31 cellular contexts compared by ENCODE assay signal in genomic region chr10:83078645-83079044, GRCh38.
"Had no signal": no experiment of that assay in that cellular context is flagged by ENCODE, and none has a peak within 500 bp of the region (broad histone marks: within the 10 kb centered on the region; RNA-seq: fewer than 3 reads in every experiment).

No MANE protein-coding gene starts in this region.

- H3K27me3 Mint-ChIP-seq: activated B cell treated with CpG ODN at 0.5 μM for 24 hours; activated CD4-positive, alpha-beta T cell treated with anti-CD3 and anti-CD28 coated beads for 36 hours; activated naive CD8-positive, alpha-beta T cell; effector memory CD8-positive, alpha-beta T cell; naive thymus-derived CD8-positive, alpha-beta T cell; type B pancreatic cell had no signal

- H3K36me3 ChIP-seq: adrenal gland, ascending aorta, brain microvascular endothelial cell, gastroesophageal sphincter, heart left ventricle, neutrophil, pancreas, right atrium auricular region, spleen had no signal

- H3K9me3 ChIP-seq: adrenal gland, ascending aorta, gastroesophageal sphincter, heart left ventricle, neutrophil, pancreas, psoas muscle, right atrium auricular region, testis had no signal

- ATAC-seq: activated CD4-positive, alpha-beta T cell treated with anti-CD3 and anti-CD28 coated beads for 36 hours; activated T-cell treated with anti-CD3 and anti-CD28 coated beads, Interleukin-2, amount 50 U/mL, for 4 hours; effector memory CD8-positive, alpha-beta T cell; gastroesophageal sphincter; heart left ventricle; left lobe of liver; naive thymus-derived CD8-positive, alpha-beta T cell; pancreas; psoas muscle had no signal

- H3K4me1 Mint-ChIP-seq: activated B cell treated with CpG ODN at 0.5 μM for 24 hours; activated CD4-positive, alpha-beta T cell treated with anti-CD3 and anti-CD28 coated beads for 36 hours; immature natural killer cell; naive thymus-derived CD8-positive, alpha-beta T cell had no signal

- DNase-seq: activated B cell treated with CpG ODN at 0.5 μM for 24 hours; activated CD4-positive, alpha-beta T cell treated with anti-CD3 and anti-CD28 coated beads for 36 hours; activated CD4-positive, alpha-beta T cell treated with anti-CD3 and anti-CD28 coated beads, Interleukin-2, amount 50 U/mL, for 4 hours; activated CD8-positive, alpha-beta memory T cell treated with anti-CD3 and anti-CD28 coated beads, Interleukin-2, amount 50 U/mL, for 48 hours; activated naive CD4-positive, alpha-beta T cell; activated T-cell treated with anti-CD3 and anti-CD28 coated beads, Interleukin-2, amount 50 U/mL, for 4 hours; adrenal gland; brain microvascular endothelial cell; central memory CD4-positive, alpha-beta T cell; effector memory CD8-positive, alpha-beta T cell; heart left ventricle; immature natural killer cell; naive thymus-derived CD8-positive, alpha-beta T cell; pancreas; psoas muscle; spleen; stimulated activated CD4-positive, alpha-beta T cell treated with anti-CD3 and anti-CD28 coated beads, Interleukin-4, amount 100 ng/mL, for 1 hour; stimulated activated naive CD4-positive, alpha-beta T cell; T-helper 9 cell; testis had no signal

- H3K27me3 ChIP-seq: adrenal gland, ascending aorta, brain microvascular endothelial cell, gastroesophageal sphincter, heart left ventricle, neutrophil, pancreas, right atrium auricular region, spleen, testis had no signal

- H3K27ac Mint-ChIP-seq: activated B cell treated with CpG ODN at 0.5 μM for 24 hours; activated CD4-positive, alpha-beta T cell treated with anti-CD3 and anti-CD28 coated beads for 36 hours; activated naive CD8-positive, alpha-beta T cell; activated T-helper 2 cell treated with anti-CD3 and anti-CD28 coated beads, Interferon-gamma antibody, Interleukin-2, Interleukin-4, amounts not matched to agents 10 μg/mL and 5 μg/mL and 100 μg/mL, durations not matched to agents 14 hours and 24 hours and 36 hours; effector memory CD8-positive, alpha-beta T cell; immature natural killer cell; mesothelial cell of epicardium; naive thymus-derived CD8-positive, alpha-beta T cell; type B pancreatic cell had no signal

- H3K4me1 ChIP-seq: adrenal gland, ascending aorta, gastroesophageal sphincter, pancreas, psoas muscle, right atrium auricular region, spleen had no signal

- H3K4me3 Mint-ChIP-seq: activated B cell treated with CpG ODN at 0.5 μM for 24 hours; activated CD4-positive, alpha-beta T cell treated with anti-CD3 and anti-CD28 coated beads for 36 hours; activated naive CD8-positive, alpha-beta T cell; activated T-cell treated with anti-CD3 and anti-CD28 coated beads, Interleukin-2, amount 50 U/mL, for 4 hours; effector memory CD8-positive, alpha-beta T cell; immature natural killer cell; mesothelial cell of epicardium; naive thymus-derived CD8-positive, alpha-beta T cell; type B pancreatic cell had no signal

- H3K27ac ChIP-seq: adrenal gland, ascending aorta, brain microvascular endothelial cell, epithelial cell of prostate, gastroesophageal sphincter, heart left ventricle, neutrophil, pancreas, psoas muscle, right atrium auricular region, spleen, testis had no signal

- H3K36me3 Mint-ChIP-seq: activated naive CD8-positive, alpha-beta T cell; immature natural killer cell; mesothelial cell of epicardium; naive thymus-derived CD8-positive, alpha-beta T cell; type B pancreatic cell had no signal

- H3K4me3 ChIP-seq: adrenal gland, ascending aorta, gastroesophageal sphincter, heart left ventricle, lung, pancreas, psoas muscle, right atrium auricular region, spleen, testis had no signal
